1 cellular context compared by ENCODE assay signal in the genomic region with DNA sequence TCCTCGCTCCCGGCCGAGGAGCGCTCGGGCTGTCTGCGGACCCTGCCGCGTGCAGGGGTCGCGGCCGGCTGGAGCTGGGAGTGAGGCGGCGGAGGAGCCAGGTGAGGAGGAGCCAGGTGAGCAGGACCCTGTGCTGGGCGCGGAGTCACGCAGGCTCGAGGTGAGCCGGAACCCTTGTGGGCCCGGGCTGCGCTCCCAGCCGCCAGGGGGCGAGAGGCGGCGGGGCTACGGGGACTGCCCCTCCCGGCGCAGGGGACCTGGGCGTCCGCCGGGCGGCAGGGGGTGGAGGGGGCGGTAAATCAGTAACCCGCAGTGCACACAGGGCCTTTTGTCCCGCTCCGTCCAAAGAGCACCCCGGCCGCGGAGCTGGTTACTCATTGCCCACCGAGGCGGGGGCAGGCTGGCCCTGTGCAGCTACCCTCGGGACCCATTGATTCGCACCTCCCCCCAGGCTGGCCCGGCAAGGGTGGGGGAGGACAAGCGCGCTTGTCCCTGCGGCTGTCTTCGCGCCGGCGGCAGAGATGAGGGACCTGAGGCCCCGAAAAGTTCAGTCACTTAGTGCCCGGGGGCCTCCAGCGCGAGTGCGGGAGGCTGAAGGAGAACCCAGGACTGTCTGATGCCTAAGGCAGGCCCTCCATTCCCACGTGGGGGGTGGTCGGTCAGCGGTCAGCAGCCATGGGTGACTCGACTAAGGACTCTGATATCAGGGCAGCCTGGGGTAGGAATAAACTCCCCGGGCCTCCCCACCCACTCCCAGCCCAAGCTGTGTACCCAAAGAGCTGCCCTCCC.
A peak's percentile ranks its signal among the peaks of the same experiment; 100 is the strongest.
TF ChIP-seq lines count a peak whose summit lies in the region.

No MANE protein-coding gene starts in this region.

TF ChIP-seq in HEK293, 187 proteins besides CTCF, POLR2A, EP300 and RAD21 (continued from another document and continues in another):
- TF ChIP-seq, protein P1, sequence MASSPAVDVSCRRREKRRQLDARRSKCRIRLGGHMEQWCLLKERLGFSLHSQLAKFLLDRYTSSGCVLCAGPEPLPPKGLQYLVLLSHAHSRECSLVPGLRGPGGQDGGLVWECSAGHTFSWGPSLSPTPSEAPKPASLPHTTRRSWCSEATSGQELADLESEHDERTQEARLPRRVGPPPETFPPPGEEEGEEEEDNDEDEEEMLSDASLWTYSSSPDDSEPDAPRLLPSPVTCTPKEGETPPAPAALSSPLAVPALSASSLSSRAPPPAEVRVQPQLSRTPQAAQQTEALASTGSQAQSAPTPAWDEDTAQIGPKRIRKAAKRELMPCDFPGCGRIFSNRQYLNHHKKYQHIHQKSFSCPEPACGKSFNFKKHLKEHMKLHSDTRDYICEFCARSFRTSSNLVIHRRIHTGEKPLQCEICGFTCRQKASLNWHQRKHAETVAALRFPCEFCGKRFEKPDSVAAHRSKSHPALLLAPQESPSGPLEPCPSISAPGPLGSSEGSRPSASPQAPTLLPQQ (tag by site-specific recombination; IDR thresholded peaks at IDR 0.05): peak; percentile 97
- TF ChIP-seq TSHZ1 (tag by site-specific recombination; IDR thresholded peaks at IDR 0.05; ENCODE audit: borderline replicate concordance) (no peak; the same call in 1 of the 2 replicates), RBAK (tag by site-specific recombination; IDR thresholded peaks at IDR 0.05) (no peak), ZNF24 (tag by site-specific recombination; IDR thresholded peaks at IDR 0.05) (no peak), ZNF169 (tag by site-specific recombination; IDR thresholded peaks at IDR 0.05) (no peak), ZFP69B (tag by site-specific recombination; IDR thresholded peaks at IDR 0.05) (peak; percentile 98), ZNF610 (tag by site-specific recombination; IDR thresholded peaks at IDR 0.05; ENCODE audit: borderline replicate concordance) (0 out of 2 replicates have a peak, but pooled peaks have one; percentile 35), ZNF335 (tag by site-specific recombination; conservative IDR thresholded peaks at IDR 0.05) (peak; percentile 88), ZBTB7A (tag by site-specific recombination; IDR thresholded peaks at IDR 0.05; ENCODE audit: low read depth) (no peak), ZFP37 (tag by site-specific recombination; IDR thresholded peaks at IDR 0.05) (no peak), ZBTB10 (tag by site-specific recombination; IDR thresholded peaks at IDR 0.05) (no peak), ZNF629 (tag by site-specific recombination; IDR thresholded peaks at IDR 0.05) (peak; percentile 20; the same call in 1 of the 2 replicates), ZSCAN30 (tag by site-specific recombination; IDR thresholded peaks at IDR 0.05) (0 out of 2 replicates have a peak, but pooled peaks have one; percentile 18), SALL2 (tag by site-specific recombination; IDR thresholded peaks at IDR 0.05; ENCODE audit: borderline replicate concordance) (no peak), MYNN (tag by site-specific recombination; IDR thresholded peaks at IDR 0.05; ENCODE audit: borderline replicate concordance) (no peak), KLF9 (tag by site-specific recombination; IDR thresholded peaks at IDR 0.05; ENCODE audit: low read depth) (peak; percentile 82), ZSCAN5A (tag by site-specific recombination; IDR thresholded peaks at IDR 0.05) (peak; percentile 91), ZNF354C (tag by site-specific recombination; IDR thresholded peaks at IDR 0.05; ENCODE audit: borderline replicate concordance, low read depth) (no peak), ZBTB48 (tag by site-specific recombination; IDR thresholded peaks at IDR 0.05) (peak; percentile 64), ZNF488 (tag by site-specific recombination; IDR thresholded peaks at IDR 0.05) (no peak), TCF7L2 (IDR thresholded peaks at IDR 0.05; ENCODE audit: borderline replicate concordance, low read depth, low read length) (no peak), ZNF398 (tag by site-specific recombination; IDR thresholded peaks at IDR 0.05) (peak; percentile 84), PRDM4 (tag by site-specific recombination; IDR thresholded peaks at IDR 0.05) (peak; percentile 9; the same call in 1 of the 2 replicates), ZNF146 (tag by site-specific recombination; IDR thresholded peaks at IDR 0.05) (no peak), WT1 (tag by site-specific recombination; IDR thresholded peaks at IDR 0.05) (0 out of 2 replicates have a peak, but pooled peaks have one; percentile 15), ZBTB20 (tag by site-specific recombination; IDR thresholded peaks at IDR 0.05) (peak; percentile 44; the same call in 1 of the 2 replicates), ZNF701 (tag by site-specific recombination; IDR thresholded peaks at IDR 0.05) (no peak), ZNF791 (tag by site-specific recombination; IDR thresholded peaks at IDR 0.05) (no peak)
- TF ChIP-seq, protein P2, sequence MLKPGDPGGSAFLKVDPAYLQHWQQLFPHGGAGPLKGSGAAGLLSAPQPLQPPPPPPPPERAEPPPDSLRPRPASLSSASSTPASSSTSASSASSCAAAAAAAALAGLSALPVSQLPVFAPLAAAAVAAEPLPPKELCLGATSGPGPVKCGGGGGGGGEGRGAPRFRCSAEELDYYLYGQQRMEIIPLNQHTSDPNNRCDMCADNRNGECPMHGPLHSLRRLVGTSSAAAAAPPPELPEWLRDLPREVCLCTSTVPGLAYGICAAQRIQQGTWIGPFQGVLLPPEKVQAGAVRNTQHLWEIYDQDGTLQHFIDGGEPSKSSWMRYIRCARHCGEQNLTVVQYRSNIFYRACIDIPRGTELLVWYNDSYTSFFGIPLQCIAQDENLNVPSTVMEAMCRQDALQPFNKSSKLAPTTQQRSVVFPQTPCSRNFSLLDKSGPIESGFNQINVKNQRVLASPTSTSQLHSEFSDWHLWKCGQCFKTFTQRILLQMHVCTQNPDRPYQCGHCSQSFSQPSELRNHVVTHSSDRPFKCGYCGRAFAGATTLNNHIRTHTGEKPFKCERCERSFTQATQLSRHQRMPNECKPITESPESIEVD (tag by site-specific recombination; IDR thresholded peaks at IDR 0.05): no peak
- TF ChIP-seq, protein P3, sequence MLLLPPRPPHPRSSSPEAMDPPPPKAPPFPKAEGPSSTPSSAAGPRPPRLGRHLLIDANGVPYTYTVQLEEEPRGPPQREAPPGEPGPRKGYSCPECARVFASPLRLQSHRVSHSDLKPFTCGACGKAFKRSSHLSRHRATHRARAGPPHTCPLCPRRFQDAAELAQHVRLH (tag by site-specific recombination; IDR thresholded peaks at IDR 0.05): peak; percentile 42; the same call in 1 of the 2 replicates
- TF ChIP-seq, protein P4, sequence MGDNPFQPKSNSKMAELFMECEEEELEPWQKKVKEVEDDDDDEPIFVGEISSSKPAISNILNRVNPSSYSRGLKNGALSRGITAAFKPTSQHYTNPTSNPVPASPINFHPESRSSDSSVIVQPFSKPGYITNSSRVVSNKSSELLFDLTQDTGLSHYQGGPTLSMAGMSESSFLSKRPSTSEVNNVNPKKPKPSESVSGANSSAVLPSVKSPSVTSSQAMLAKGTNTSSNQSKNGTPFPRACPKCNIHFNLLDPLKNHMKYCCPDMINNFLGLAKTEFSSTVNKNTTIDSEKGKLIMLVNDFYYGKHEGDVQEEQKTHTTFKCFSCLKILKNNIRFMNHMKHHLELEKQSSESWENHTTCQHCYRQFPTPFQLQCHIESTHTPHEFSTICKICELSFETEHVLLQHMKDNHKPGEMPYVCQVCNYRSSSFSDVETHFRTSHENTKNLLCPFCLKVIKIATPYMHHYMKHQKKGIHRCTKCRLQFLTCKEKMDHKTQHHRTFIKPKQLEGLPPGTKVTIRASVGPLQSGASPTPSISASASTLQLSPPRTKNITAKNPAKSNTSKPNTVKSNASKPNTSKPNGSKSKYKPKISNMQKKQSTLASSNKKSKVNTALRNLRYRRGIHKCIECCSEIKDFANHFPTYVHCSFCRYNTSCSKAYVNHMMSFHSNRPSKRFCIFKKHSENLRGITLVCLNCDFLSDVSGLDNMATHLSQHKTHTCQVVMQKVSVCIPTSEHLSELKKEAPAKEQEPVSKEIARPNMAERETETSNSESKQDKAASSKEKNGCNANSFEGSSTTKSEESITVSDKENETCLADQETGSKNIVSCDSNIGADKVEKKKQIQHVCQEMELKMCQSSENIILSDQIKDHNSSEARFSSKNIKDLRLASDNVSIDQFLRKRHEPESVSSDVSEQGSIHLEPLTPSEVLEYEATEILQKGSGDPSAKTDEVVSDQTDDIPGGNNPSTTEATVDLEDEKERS (tag by site-specific recombination; IDR thresholded peaks at IDR 0.05): no peak
